ENCODE assay signal across 1 cellular context in genomic region chr15:42548258-42549051, GRCh38.
TF ChIP-seq lines count a peak whose summit lies in the region.

Gene HAUS2, plus strand, starts transcription at chr15:42548838. Its CDS starts 35 bp downstream, at chr15:42548873.
Gene LRRC57, minus strand, starts transcription at chr15:42548793. Its CDS starts 359 bp downstream, at chr15:42548434.

TF ChIP-seq in HepG2, 621 proteins besides CTCF, POLR2A, EP300 and RAD21 (continued from another document and continues in another):
- TF ChIP-seq HINFP (CRISPR knock-in tag; IDR thresholded peaks at IDR 0.05; ENCODE audit: low read depth), result peak; percentile 64; the same call in 1 of the 2 replicates
- TF ChIP-seq RBFOX2 (IDR thresholded peaks at IDR 0.05; ENCODE audit: low read depth, low read length), result peak; percentile 92
- no peak for TF ChIP-seq ZNF18 (CRISPR knock-in tag; IDR thresholded peaks at IDR 0.05; ENCODE audit: insufficient replicate concordance)
- no peak for TF ChIP-seq KLF13 (CRISPR knock-in tag; IDR thresholded peaks at IDR 0.05)
- peak; percentile 34; the same call in 1 of the 2 replicates for TF ChIP-seq STAT6 (CRISPR knock-in tag; IDR thresholded peaks at IDR 0.05; ENCODE audit: borderline replicate concordance)
- TF ChIP-seq THRA (CRISPR knock-in tag; IDR thresholded peaks at IDR 0.05; ENCODE audit: borderline replicate concordance), result peak; percentile 35; the same call in 1 of the 2 replicates
- peak; percentile 34; the same call in 1 of the 2 replicates for TF ChIP-seq ZZZ3 (CRISPR knock-in tag; IDR thresholded peaks at IDR 0.05; ENCODE audit: borderline replicate concordance)
- TF ChIP-seq TARDBP (CRISPR knock-in tag; IDR thresholded peaks at IDR 0.05), result peak; percentile 86
- TF ChIP-seq TOE1 (CRISPR knock-in tag; IDR thresholded peaks at IDR 0.05), result no peak
- TF ChIP-seq PHF5A (CRISPR knock-in tag; IDR thresholded peaks at IDR 0.05; ENCODE audit: low read depth, unreplicated experiment), result peak; percentile 49
- no peak for TF ChIP-seq ZNF577 (CRISPR knock-in tag; IDR thresholded peaks at IDR 0.05; ENCODE audit: borderline replicate concordance, low read depth)
- TF ChIP-seq ZNF883 (CRISPR knock-in tag; IDR thresholded peaks at IDR 0.05; ENCODE audit: not compliant biosample characterization), result no peak
- no peak; the same call in 1 of the 2 replicates for TF ChIP-seq CREBL2 (CRISPR knock-in tag; IDR thresholded peaks at IDR 0.05; ENCODE audit: borderline replicate concordance)
- TF ChIP-seq FUBP1 (CRISPR knock-in tag; IDR thresholded peaks at IDR 0.05; ENCODE audit: borderline replicate concordance), result no peak; the same call in 1 of the 2 replicates
- peak; percentile 72 for TF ChIP-seq AGO2 (optimal IDR thresholded peaks at IDR 0.05; ENCODE audit: low read depth, low read length)
- TF ChIP-seq GPN1 (CRISPR knock-in tag; IDR thresholded peaks at IDR 0.05; ENCODE audit: borderline replicate concordance), result no peak
- TF ChIP-seq AGO1 (IDR thresholded peaks at IDR 0.05; ENCODE audit: low read depth, low read length, poor library complexity, severe bottlenecking), result peak; percentile 78
- TF ChIP-seq ZFP91 (CRISPR knock-in tag; IDR thresholded peaks at IDR 0.05; ENCODE audit: borderline replicate concordance), result peak; percentile 89; the same call in 1 of the 2 replicates
- TF ChIP-seq JUN (CRISPR knock-in tag; IDR thresholded peaks at IDR 0.05), result 0 out of 2 replicates have a peak, but pooled peaks have one; percentile 67
- TF ChIP-seq THAP9 (CRISPR knock-in tag; IDR thresholded peaks at IDR 0.05; ENCODE audit: borderline replicate concordance), result peak; percentile 80; the same call in 1 of the 2 replicates
- no peak for TF ChIP-seq SOX13 (IDR thresholded peaks at IDR 0.05)
- peak in 1 of 2 experiments; percentile 13; a peak in 1 of 4 replicates for TF ChIP-seq SOX13 (CRISPR knock-in tag; conservative IDR thresholded peaks at IDR 0.05 in 1 of 2, IDR thresholded peaks at IDR 0.05 in 1 of 2)
- TF ChIP-seq ZNF24 (IDR thresholded peaks at IDR 0.05), result no peak
- TF ChIP-seq ZFP41 (CRISPR knock-in tag; IDR thresholded peaks at IDR 0.05; ENCODE audit: borderline replicate concordance), result no peak; the same call in 1 of the 2 replicates
- TF ChIP-seq NFATC3 (CRISPR knock-in tag; IDR thresholded peaks at IDR 0.05), result no peak
- TF ChIP-seq ZNF354B (CRISPR knock-in tag; IDR thresholded peaks at IDR 0.05), result no peak
- TF ChIP-seq ZNF253 (CRISPR knock-in tag; IDR thresholded peaks at IDR 0.05; ENCODE audit: borderline replicate concordance), result no peak
- no peak for TF ChIP-seq MTERF4 (CRISPR knock-in tag; IDR thresholded peaks at IDR 0.05)
- no peak for TF ChIP-seq ZKSCAN1 (IDR thresholded peaks at IDR 0.05; ENCODE audit: low read length)
- TF ChIP-seq RERE (CRISPR knock-in tag; IDR thresholded peaks at IDR 0.05; ENCODE audit: low read depth), result no peak
- peak; percentile 36 for TF ChIP-seq ZNF781 (CRISPR knock-in tag; IDR thresholded peaks at IDR 0.05; ENCODE audit: borderline replicate concordance, not compliant biosample characterization)
- TF ChIP-seq ZFY (CRISPR knock-in tag; IDR thresholded peaks at IDR 0.05), result peak; percentile 90
- TF ChIP-seq SIN3B (IDR thresholded peaks at IDR 0.05; ENCODE audit: low read length), result peak; percentile 87
